ENCODE assay signal across 18 cellular contexts in the genomic region with DNA sequence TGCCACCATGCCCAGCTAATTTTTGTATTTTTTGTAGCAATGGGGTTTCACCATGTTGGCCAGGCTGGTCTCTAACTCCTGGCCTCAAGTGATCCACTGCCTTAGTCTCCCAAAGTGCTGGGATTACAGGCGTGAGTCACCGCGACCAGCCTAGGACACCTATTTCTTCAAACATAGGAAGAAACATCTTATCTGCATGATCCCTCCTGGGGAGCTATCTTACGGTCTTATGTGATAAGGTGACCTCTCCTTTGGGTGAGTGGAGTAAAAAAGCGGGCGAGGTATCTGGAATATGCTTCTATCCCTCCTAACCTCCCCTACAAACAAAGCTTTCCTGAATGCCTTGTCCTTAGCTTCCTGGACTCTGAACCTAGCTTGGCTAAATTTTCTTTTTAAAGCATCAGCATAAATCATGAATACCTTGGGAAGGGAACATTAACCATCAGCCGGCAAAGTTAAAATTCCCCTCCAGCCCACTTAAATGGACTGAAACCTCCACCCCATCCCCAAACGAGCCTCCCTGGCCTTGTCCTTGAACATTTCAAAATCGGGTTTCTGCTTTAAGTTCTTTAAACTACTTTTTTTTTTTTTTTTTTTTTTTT. TPM values are rescaled to one million over a fixed set of nuclear protein-coding genes. Genes with fewer than 3 reads are reported as not detected.
DNase-seq lines count a peak whose midpoint lies in the region; ATAC-seq, FAIRE-seq and TF ChIP-seq lines count a peak whose summit lies in the region.
"Had no signal": no experiment of that assay in that cellular context is flagged by ENCODE, and none has a peak within 500 bp of the region (broad histone marks: within the 10 kb centered on the region; RNA-seq: fewer than 3 reads in every experiment).

No MANE protein-coding gene starts in this region.

- DNase-seq in Panc1 (ENCODE audit: low read depth, low spot score) (no peak), kidney (no peak), gastrocnemius medialis (no peak), cortex of kidney (lab: John Stamatoyannopoulos, UW) (no peak), NCI-H748 (lab: John Stamatoyannopoulos, UW; ENCODE audit: unreplicated experiment) (no peak)
- no peak for DNase-seq in activated CD4-positive, alpha-beta T cell treated with anti-CD3 and anti-CD28 coated beads for 48 hours
- DNase-seq: H9, NCI-H1048, NCI-H1417, NCI-H1694, NCI-H2029 treated with DMSO at 0.1 percent for 48 hours, NCI-H526 treated with DMSO at 0.1 percent for 48 hours, SHP77 had no signal

- TF ChIP-seq POLR2A in gastrocnemius medialis (IDR thresholded peaks at IDR 0.05) = no peak

- peak overlapping the region in 4 of 10 experiments; percentile 6 to 42 (median 33); a peak in 5 of 20 replicates for H3K4me3 ChIP-seq in BLaER1 treated with 17β-estradiol and CSF1 and Interleukin-3, amounts not matched to agents 10 nM and 100 nM
- H3K4me3 ChIP-seq in Panc1 (ENCODE audit: low read depth in 2 of 2, low read length in 2 of 2) = no peak overlapping the region
- no peak overlapping the region for H3K4me3 ChIP-seq in kidney (ENCODE audit: low read length in 2 of 2)
- H3K4me3 ChIP-seq in gastrocnemius medialis = no peak overlapping the region
- H3K4me3 ChIP-seq: GM23338 had no signal

- H3K9ac ChIP-seq in BLaER1 treated with 17β-estradiol and CSF1 and Interleukin-3, amounts not matched to agents 10 nM and 100 nM = peak overlapping the region in 9 of 11 experiments; percentile 45 to 82 (median 76); a peak in 16 of 22 replicates
- peak overlapping the region in 1 of 2 donors; percentile 42 for H3K9ac ChIP-seq in kidney (ENCODE audit: low read length in 2 of 2)

- H4K20me1 ChIP-seq in BLaER1 treated with 17β-estradiol and CSF1 and Interleukin-3, amounts not matched to agents 10 nM and 100 nM = no peaks in the 10 kb centered on the region

- intact Hi-C loops in Panc1 (cut with micrococcal nuclease; ENCODE audit: unreplicated experiment) = no loop called here
- intact Hi-C loops in kidney (cut with DNase I) = no loop called here
- intact Hi-C loops in gastrocnemius medialis (cut with DNase I; ENCODE audit: low total_unique reads) = no loop called here

- peaks cover 30 to 82% (median 78%) of the 10 kb centered on the region in 10 experiments for H3K4me1 ChIP-seq in BLaER1 treated with 17β-estradiol and CSF1 and Interleukin-3, amounts not matched to agents 10 nM and 100 nM
- H3K4me1 ChIP-seq in Panc1 (ENCODE audit: control insufficient read depth, insufficient read depth, low read length) (peaks cover 83% of the 10 kb centered on the region), kidney (ENCODE audit: control insufficient read depth in 1 of 2, insufficient read depth in 1 of 2, low read depth in 1 of 2, low read length in 2 of 2) (peaks cover 28 to 46% of the 10 kb centered on the region in 2 donors), gastrocnemius medialis (peaks cover 5 to 7% of the 10 kb centered on the region in 2 donors)

- POLR2A ChIA-PET in Panc1 (lab: Charles Lee) = interaction anchor here (0.8 to 1.9 kb wide), 2 partner anchors 12 to 67 kb away, joined by 5 to 10 read pairs; no protein-coding TSS in a partner anchor

- H3K27me3 ChIP-seq in BLaER1 treated with 17β-estradiol and CSF1 and Interleukin-3, amounts not matched to agents 10 nM and 100 nM = no peaks in the 10 kb centered on the region
- no peaks in the 10 kb centered on the region for H3K27me3 ChIP-seq in Panc1 (ENCODE audit: control insufficient read depth, insufficient read depth, low read length)
- no peaks in the 10 kb centered on the region for H3K27me3 ChIP-seq in gastrocnemius medialis

- no peaks in the 10 kb centered on the region for H3K36me3 ChIP-seq in BLaER1 treated with 17β-estradiol and CSF1 and Interleukin-3, amounts not matched to agents 10 nM and 100 nM
- H3K36me3 ChIP-seq in Panc1 (ENCODE audit: control insufficient read depth, insufficient read depth, low read length) = no peaks in the 10 kb centered on the region
- no peaks in the 10 kb centered on the region for H3K36me3 ChIP-seq in kidney (ENCODE audit: control insufficient read depth in 1 of 2, insufficient read depth in 2 of 2, low read length in 2 of 2)
- H3K36me3 ChIP-seq in gastrocnemius medialis = no peaks in the 10 kb centered on the region

- in situ Hi-C loops in Panc1 (cut with HindIII; ENCODE audit: low pct_unique_long_range_greater_than_20kb, low sequenced_read_pairs) = no loop called here
- in situ Hi-C loops in gastrocnemius medialis (cut with MboI; ENCODE audit: low sequenced_read_pairs in 4 of 4) = loop anchor here in 2 of 4 donors (10.0 kb wide), 1 partner anchor 78 kb away; no protein-coding TSS in a partner anchor

- no TSS peak for BruUV-seq in Panc1 (replicated peaks; lab: Mats Ljungman, UMichigan)

- ATAC-seq in Panc1 (no peak), gastrocnemius medialis (no peak), GM18511 (IDR thresholded peaks at IDR 0.05; ENCODE audit: unreplicated experiment) (no peak)
- ATAC-seq: GM23338 had no signal

- CTCF ChIA-PET in Panc1 (lab: Charles Lee) = interaction anchor here (0.7 to 1.0 kb wide), 2 partner anchors 24 to 62 kb away, joined by 3 to 5 read pairs; no protein-coding TSS in a partner anchor

- peak overlapping the region; percentile 70 to 91 (median 80) for H3K4me2 ChIP-seq in BLaER1 treated with 17β-estradiol and CSF1 and Interleukin-3, amounts not matched to agents 10 nM and 100 nM
- H3K4me2 ChIP-seq: GM23338 had no signal

- FAIRE-seq in kidney (lab: Jason Lieb, UNC) = no peak

- H3K27ac ChIP-seq in BLaER1 treated with 17β-estradiol and CSF1 and Interleukin-3, amounts not matched to agents 10 nM and 100 nM = peak overlapping the region in 10 of 11 experiments; percentile 29 to 98 (median 92); a peak in 19 of 22 replicates
- H3K27ac ChIP-seq in Panc1 (ENCODE audit: low read length) = peak overlapping the region; percentile 96
- peak overlapping the region; percentile 61 to 72 for H3K27ac ChIP-seq in kidney (ENCODE audit: low read depth in 2 of 2, low read length in 2 of 2)
- H3K27ac ChIP-seq in gastrocnemius medialis = peak overlapping the region in 3 of 4 donors; percentile 1 to 62 (median 51)
- H3K27ac ChIP-seq: RWPE1 had no signal

- H3K9me3 ChIP-seq in BLaER1 treated with 17β-estradiol and CSF1 and Interleukin-3, amounts not matched to agents 10 nM and 100 nM (replicated peaks in 1 of 11) = no peaks in the 10 kb centered on the region
- no peaks in the 10 kb centered on the region for H3K9me3 ChIP-seq in Panc1 (ENCODE audit: control insufficient read depth, insufficient read depth, low read depth, low read length)
- H3K9me3 ChIP-seq in kidney (ENCODE audit: control insufficient read depth in 1 of 2, low read length in 2 of 2) = no peaks in the 10 kb centered on the region
- no peaks in the 10 kb centered on the region for H3K9me3 ChIP-seq in gastrocnemius medialis

- TF ChIP-seq CTCF in Panc1 (IDR thresholded peaks at IDR 0.05) = no peak
- TF ChIP-seq CTCF in kidney (IDR thresholded peaks at IDR 0.05; ENCODE audit: borderline replicate concordance, extremely low read depth, insufficient read depth) = no peak
- no peak for TF ChIP-seq CTCF in gastrocnemius medialis (IDR thresholded peaks at IDR 0.05 in 4 of 5, conservative IDR thresholded peaks at IDR 0.05 in 1 of 5)

RNA-seq across cellular contexts. Expression of gene RIPOR3, which starts 24.5 kb away (rescaled TPM):
- total RNA-seq in Panc1 (2021; ENCODE audit: unreplicated experiment) (92.5 TPM), kidney (14.6 TPM), gastrocnemius medialis (10 to 100 TPM in 1 of 4 donors, 1 to 10 TPM in 3; 5.3 to 12.5 (median 8.2) TPM)
- 97.9 TPM for polyA plus RNA-seq in Panc1 (2012; ENCODE audit: insufficient read length)
- polyA plus RNA-seq in kidney (ENCODE audit: insufficient read depth, low read depth, low replicate concordance) = 10.5 TPM
- total RNA-seq: SK-MEL-5 had no signal
